Comparison of ENCODE assay signal across 1 cellular context in the genomic region with DNA sequence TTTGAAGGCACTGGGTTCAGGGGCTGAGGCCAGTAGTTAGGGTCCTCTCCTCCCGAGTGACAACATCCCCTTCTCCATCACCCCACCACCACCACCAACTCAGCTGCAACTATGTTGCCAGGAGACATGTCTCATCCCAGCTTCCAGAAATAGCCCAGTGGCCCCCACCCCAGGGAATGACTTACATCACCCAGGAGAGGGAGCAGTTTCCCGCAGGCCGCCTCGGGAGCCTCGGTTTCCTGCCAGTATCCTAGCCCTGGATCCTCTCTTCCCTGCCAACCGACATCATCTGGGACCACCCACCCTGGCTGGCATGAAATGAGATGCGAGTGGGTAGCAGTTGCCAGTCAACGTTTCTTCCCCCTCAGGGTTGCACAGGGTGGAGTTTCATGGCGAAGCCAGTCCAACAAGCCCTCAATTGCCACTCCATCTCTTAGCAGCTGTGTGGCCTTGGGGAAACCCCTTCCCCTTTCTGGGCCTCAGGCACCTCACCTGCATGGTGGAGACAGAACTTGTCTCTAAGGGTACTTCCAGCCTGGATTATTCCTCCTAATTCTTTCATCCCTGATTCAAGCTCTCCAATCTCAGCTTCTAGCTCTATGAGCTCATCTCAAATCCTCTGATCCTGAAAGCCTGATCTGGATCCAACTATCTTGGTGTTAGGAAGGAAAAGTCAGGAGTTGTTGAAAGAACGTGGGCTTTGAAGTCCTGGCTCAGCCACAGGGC.
A peak's percentile ranks its signal among the peaks of the same experiment; 100 is the strongest.
TF ChIP-seq lines count a peak whose summit lies in the region.

No MANE protein-coding gene starts in this region.

TF ChIP-seq in HepG2, 621 proteins besides CTCF, POLR2A, EP300 and RAD21 (continued from another document and continues in another):
- TF ChIP-seq, protein P1, sequence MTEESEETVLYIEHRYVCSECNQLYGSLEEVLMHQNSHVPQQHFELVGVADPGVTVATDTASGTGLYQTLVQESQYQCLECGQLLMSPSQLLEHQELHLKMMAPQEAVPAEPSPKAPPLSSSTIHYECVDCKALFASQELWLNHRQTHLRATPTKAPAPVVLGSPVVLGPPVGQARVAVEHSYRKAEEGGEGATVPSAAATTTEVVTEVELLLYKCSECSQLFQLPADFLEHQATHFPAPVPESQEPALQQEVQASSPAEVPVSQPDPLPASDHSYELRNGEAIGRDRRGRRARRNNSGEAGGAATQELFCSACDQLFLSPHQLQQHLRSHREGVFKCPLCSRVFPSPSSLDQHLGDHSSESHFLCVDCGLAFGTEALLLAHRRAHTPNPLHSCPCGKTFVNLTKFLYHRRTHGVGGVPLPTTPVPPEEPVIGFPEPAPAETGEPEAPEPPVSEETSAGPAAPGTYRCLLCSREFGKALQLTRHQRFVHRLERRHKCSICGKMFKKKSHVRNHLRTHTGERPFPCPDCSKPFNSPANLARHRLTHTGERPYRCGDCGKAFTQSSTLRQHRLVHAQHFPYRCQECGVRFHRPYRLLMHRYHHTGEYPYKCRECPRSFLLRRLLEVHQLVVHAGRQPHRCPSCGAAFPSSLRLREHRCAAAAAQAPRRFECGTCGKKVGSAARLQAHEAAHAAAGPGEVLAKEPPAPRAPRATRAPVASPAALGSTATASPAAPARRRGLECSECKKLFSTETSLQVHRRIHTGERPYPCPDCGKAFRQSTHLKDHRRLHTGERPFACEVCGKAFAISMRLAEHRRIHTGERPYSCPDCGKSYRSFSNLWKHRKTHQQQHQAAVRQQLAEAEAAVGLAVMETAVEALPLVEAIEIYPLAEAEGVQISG (CRISPR knock-in tag; IDR thresholded peaks at IDR 0.05): peak; percentile 39; the same call in 1 of the 2 replicates
- TF ChIP-seq, protein P2, sequence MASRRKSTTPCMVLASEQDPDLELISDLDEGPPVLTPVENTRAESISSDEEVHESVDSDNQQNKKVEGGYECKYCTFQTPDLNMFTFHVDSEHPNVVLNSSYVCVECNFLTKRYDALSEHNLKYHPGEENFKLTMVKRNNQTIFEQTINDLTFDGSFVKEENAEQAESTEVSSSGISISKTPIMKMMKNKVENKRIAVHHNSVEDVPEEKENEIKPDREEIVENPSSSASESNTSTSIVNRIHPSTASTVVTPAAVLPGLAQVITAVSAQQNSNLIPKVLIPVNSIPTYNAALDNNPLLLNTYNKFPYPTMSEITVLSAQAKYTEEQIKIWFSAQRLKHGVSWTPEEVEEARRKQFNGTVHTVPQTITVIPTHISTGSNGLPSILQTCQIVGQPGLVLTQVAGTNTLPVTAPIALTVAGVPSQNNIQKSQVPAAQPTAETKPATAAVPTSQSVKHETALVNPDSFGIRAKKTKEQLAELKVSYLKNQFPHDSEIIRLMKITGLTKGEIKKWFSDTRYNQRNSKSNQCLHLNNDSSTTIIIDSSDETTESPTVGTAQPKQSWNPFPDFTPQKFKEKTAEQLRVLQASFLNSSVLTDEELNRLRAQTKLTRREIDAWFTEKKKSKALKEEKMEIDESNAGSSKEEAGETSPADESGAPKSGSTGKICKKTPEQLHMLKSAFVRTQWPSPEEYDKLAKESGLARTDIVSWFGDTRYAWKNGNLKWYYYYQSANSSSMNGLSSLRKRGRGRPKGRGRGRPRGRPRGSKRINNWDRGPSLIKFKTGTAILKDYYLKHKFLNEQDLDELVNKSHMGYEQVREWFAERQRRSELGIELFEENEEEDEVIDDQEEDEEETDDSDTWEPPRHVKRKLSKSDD (CRISPR knock-in tag; IDR thresholded peaks at IDR 0.05; ENCODE audit: low read depth): no peak
- peak; percentile 49 for TF ChIP-seq TEAD3 (CRISPR knock-in tag; optimal IDR thresholded peaks at IDR 0.05; ENCODE audit: borderline replicate concordance)
- TF ChIP-seq, protein P3, sequence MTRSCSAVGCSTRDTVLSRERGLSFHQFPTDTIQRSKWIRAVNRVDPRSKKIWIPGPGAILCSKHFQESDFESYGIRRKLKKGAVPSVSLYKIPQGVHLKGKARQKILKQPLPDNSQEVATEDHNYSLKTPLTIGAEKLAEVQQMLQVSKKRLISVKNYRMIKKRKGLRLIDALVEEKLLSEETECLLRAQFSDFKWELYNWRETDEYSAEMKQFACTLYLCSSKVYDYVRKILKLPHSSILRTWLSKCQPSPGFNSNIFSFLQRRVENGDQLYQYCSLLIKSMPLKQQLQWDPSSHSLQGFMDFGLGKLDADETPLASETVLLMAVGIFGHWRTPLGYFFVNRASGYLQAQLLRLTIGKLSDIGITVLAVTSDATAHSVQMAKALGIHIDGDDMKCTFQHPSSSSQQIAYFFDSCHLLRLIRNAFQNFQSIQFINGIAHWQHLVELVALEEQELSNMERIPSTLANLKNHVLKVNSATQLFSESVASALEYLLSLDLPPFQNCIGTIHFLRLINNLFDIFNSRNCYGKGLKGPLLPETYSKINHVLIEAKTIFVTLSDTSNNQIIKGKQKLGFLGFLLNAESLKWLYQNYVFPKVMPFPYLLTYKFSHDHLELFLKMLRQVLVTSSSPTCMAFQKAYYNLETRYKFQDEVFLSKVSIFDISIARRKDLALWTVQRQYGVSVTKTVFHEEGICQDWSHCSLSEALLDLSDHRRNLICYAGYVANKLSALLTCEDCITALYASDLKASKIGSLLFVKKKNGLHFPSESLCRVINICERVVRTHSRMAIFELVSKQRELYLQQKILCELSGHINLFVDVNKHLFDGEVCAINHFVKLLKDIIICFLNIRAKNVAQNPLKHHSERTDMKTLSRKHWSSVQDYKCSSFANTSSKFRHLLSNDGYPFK (CRISPR knock-in tag; IDR thresholded peaks at IDR 0.05; ENCODE audit: borderline replicate concordance): no peak
- TF ChIP-seq CHD2 (IDR thresholded peaks at IDR 0.05; ENCODE audit: low read depth, low read length): no peak
- no peak for TF ChIP-seq ARHGAP35 (CRISPR knock-in tag; IDR thresholded peaks at IDR 0.05; ENCODE audit: borderline replicate concordance)
- TF ChIP-seq ZNF549 (CRISPR knock-in tag; IDR thresholded peaks at IDR 0.05): no peak
- TF ChIP-seq, protein P4, sequence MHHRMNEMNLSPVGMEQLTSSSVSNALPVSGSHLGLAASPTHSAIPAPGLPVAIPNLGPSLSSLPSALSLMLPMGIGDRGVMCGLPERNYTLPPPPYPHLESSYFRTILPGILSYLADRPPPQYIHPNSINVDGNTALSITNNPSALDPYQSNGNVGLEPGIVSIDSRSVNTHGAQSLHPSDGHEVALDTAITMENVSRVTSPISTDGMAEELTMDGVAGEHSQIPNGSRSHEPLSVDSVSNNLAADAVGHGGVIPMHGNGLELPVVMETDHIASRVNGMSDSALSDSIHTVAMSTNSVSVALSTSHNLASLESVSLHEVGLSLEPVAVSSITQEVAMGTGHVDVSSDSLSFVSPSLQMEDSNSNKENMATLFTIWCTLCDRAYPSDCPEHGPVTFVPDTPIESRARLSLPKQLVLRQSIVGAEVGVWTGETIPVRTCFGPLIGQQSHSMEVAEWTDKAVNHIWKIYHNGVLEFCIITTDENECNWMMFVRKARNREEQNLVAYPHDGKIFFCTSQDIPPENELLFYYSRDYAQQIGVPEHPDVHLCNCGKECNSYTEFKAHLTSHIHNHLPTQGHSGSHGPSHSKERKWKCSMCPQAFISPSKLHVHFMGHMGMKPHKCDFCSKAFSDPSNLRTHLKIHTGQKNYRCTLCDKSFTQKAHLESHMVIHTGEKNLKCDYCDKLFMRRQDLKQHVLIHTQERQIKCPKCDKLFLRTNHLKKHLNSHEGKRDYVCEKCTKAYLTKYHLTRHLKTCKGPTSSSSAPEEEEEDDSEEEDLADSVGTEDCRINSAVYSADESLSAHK (CRISPR knock-in tag; IDR thresholded peaks at IDR 0.05; ENCODE audit: borderline replicate concordance): no peak
- TF ChIP-seq PTBP1 (IDR thresholded peaks at IDR 0.05; ENCODE audit: low read depth, low read length, poor library complexity, severe bottlenecking): no peak
- TF ChIP-seq, protein P5, sequence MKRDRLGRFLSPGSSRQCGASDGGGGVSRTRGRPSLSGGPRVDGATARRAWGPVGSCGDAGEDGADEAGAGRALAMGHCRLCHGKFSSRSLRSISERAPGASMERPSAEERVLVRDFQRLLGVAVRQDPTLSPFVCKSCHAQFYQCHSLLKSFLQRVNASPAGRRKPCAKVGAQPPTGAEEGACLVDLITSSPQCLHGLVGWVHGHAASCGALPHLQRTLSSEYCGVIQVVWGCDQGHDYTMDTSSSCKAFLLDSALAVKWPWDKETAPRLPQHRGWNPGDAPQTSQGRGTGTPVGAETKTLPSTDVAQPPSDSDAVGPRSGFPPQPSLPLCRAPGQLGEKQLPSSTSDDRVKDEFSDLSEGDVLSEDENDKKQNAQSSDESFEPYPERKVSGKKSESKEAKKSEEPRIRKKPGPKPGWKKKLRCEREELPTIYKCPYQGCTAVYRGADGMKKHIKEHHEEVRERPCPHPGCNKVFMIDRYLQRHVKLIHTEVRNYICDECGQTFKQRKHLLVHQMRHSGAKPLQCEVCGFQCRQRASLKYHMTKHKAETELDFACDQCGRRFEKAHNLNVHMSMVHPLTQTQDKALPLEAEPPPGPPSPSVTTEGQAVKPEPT (CRISPR knock-in tag; IDR thresholded peaks at IDR 0.05; ENCODE audit: low read depth): no peak
- TF ChIP-seq, protein P6, sequence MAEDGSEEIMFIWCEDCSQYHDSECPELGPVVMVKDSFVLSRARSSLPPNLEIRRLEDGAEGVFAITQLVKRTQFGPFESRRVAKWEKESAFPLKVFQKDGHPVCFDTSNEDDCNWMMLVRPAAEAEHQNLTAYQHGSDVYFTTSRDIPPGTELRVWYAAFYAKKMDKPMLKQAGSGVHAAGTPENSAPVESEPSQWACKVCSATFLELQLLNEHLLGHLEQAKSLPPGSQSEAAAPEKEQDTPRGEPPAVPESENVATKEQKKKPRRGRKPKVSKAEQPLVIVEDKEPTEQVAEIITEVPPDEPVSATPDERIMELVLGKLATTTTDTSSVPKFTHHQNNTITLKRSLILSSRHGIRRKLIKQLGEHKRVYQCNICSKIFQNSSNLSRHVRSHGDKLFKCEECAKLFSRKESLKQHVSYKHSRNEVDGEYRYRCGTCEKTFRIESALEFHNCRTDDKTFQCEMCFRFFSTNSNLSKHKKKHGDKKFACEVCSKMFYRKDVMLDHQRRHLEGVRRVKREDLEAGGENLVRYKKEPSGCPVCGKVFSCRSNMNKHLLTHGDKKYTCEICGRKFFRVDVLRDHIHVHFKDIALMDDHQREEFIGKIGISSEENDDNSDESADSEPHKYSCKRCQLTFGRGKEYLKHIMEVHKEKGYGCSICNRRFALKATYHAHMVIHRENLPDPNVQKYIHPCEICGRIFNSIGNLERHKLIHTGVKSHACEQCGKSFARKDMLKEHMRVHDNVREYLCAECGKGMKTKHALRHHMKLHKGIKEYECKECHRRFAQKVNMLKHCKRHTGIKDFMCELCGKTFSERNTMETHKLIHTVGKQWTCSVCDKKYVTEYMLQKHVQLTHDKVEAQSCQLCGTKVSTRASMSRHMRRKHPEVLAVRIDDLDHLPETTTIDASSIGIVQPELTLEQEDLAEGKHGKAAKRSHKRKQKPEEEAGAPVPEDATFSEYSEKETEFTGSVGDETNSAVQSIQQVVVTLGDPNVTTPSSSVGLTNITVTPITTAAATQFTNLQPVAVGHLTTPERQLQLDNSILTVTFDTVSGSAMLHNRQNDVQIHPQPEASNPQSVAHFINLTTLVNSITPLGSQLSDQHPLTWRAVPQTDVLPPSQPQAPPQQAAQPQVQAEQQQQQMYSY (CRISPR knock-in tag; IDR thresholded peaks at IDR 0.05): no peak
- TF ChIP-seq ZNF326 (CRISPR knock-in tag; IDR thresholded peaks at IDR 0.05; ENCODE audit: borderline replicate concordance): 0 out of 2 replicates have a peak, but pooled peaks have one; percentile 37
- TF ChIP-seq ZNF124 (CRISPR knock-in tag; IDR thresholded peaks at IDR 0.05): no peak
- no peak for TF ChIP-seq ZNF101 (CRISPR knock-in tag; IDR thresholded peaks at IDR 0.05; ENCODE audit: borderline replicate concordance, low read depth)
- no peak for TF ChIP-seq ZBTB7A (CRISPR knock-in tag; IDR thresholded peaks at IDR 0.05)
- TF ChIP-seq ZEB1 (IDR thresholded peaks at IDR 0.05; ENCODE audit: insufficient replicate concordance, low read depth): no peak
- no peak; the same call in 1 of the 2 replicates for TF ChIP-seq GTF3A (CRISPR knock-in tag; conservative IDR thresholded peaks at IDR 0.05)
- no peak for TF ChIP-seq ZNF10 (CRISPR knock-in tag; IDR thresholded peaks at IDR 0.05; ENCODE audit: borderline replicate concordance, low read depth)
- TF ChIP-seq, protein P7, sequence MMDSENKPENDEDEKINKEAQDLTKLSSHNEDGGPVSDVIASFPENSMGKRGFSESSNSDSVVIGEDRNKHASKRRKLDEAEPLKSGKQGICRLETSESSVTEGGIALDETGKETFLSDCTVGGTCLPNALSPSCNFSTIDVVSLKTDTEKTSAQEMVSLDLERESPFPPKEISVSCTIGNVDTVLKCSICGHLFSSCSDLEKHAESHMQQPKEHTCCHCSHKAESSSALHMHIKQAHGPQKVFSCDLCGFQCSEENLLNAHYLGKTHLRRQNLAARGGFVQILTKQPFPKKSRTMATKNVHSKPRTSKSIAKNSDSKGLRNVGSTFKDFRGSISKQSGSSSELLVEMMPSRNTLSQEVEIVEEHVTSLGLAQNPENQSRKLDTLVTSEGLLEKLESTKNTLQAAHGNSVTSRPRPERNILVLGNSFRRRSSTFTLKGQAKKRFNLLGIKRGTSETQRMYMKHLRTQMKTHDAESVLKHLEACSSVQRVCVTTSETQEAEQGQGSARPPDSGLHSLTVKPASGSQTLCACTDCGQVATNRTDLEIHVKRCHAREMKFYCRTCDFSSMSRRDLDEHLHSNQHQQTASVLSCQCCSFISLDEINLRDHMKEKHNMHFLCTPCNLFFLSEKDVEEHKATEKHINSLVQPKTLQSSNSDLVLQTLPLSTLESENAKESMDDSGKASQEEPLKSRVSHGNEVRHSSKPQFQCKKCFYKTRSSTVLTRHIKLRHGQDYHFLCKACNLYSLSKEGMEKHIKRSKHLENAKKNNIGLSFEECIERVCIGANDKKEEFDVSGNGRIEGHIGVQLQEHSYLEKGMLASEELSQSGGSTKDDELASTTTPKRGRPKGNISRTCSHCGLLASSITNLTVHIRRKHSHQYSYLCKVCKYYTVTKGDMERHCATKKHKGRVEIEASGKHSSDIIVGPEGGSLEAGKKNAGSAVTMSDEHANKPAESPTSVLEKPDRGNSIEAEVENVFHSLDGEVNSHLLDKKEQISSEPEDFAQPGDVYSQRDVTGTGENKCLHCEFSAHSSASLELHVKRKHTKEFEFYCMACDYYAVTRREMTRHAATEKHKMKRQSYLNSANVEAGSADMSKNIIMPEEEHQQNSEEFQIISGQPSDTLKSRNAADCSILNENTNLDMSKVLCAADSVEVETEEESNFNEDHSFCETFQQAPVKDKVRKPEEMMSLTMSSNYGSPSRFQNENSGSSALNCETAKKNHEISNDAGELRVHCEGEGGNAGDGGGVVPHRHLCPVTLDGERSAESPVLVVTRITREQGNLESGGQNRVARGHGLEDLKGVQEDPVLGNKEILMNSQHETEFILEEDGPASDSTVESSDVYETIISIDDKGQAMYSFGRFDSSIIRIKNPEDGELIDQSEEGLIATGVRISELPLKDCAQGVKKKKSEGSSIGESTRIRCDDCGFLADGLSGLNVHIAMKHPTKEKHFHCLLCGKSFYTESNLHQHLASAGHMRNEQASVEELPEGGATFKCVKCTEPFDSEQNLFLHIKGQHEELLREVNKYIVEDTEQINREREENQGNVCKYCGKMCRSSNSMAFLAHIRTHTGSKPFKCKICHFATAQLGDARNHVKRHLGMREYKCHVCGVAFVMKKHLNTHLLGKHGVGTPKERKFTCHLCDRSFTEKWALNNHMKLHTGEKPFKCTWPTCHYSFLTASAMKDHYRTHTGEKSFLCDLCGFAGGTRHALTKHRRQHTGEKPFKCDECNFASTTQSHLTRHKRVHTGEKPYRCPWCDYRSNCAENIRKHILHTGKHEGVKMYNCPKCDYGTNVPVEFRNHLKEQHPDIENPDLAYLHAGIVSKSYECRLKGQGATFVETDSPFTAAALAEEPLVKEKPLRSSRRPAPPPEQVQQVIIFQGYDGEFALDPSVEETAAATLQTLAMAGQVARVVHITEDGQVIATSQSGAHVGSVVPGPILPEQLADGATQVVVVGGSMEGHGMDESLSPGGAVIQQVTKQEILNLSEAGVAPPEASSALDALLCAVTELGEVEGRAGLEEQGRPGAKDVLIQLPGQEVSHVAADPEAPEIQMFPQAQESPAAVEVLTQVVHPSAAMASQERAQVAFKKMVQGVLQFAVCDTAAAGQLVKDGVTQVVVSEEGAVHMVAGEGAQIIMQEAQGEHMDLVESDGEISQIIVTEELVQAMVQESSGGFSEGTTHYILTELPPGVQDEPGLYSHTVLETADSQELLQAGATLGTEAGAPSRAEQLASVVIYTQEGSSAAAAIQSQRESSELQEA (CRISPR knock-in tag; IDR thresholded peaks at IDR 0.05; ENCODE audit: not compliant biosample characterization): no peak
- no peak for TF ChIP-seq ZNF83 (CRISPR knock-in tag; IDR thresholded peaks at IDR 0.05; ENCODE audit: borderline replicate concordance)
